Comparison of ENCODE assay signal across 1 cellular context in genomic region chr2:165773684-165774083, GRCh38.
TF ChIP-seq lines count a peak whose summit lies in the region.

No MANE protein-coding gene starts in this region.

TF ChIP-seq in HEK293, 187 proteins besides CTCF, POLR2A, EP300 and RAD21 (continued from another document):
- TF ChIP-seq GLIS1 (tag by site-specific recombination; IDR thresholded peaks at IDR 0.05) = no peak
- no peak for TF ChIP-seq ZNF488 (tag by site-specific recombination; IDR thresholded peaks at IDR 0.05)
- no peak for TF ChIP-seq ZNF26 (tag by site-specific recombination; IDR thresholded peaks at IDR 0.05)
- TF ChIP-seq ZNF292 (tag by site-specific recombination; IDR thresholded peaks at IDR 0.05; ENCODE audit: borderline replicate concordance, low read depth) = no peak
- no peak for TF ChIP-seq ZBTB6 (tag by site-specific recombination; IDR thresholded peaks at IDR 0.05)
- TF ChIP-seq ZNF664 (tag by site-specific recombination; IDR thresholded peaks at IDR 0.05) = no peak
- peak; percentile 80; the same call in 1 of the 2 replicates for TF ChIP-seq SCRT1 (tag by site-specific recombination; IDR thresholded peaks at IDR 0.05; ENCODE audit: borderline replicate concordance)
- TF ChIP-seq PRDM4 (tag by site-specific recombination; IDR thresholded peaks at IDR 0.05) = 0 out of 2 replicates have a peak, but pooled peaks have one; percentile 9
- TF ChIP-seq ZFP3 (tag by site-specific recombination; IDR thresholded peaks at IDR 0.05; ENCODE audit: low read depth) = no peak
- TF ChIP-seq ZNF561 (tag by site-specific recombination; IDR thresholded peaks at IDR 0.05; ENCODE audit: borderline replicate concordance) = no peak
- TF ChIP-seq MZF1 (tag by site-specific recombination; IDR thresholded peaks at IDR 0.05; ENCODE audit: borderline replicate concordance) = no peak
- peak; percentile 85 for TF ChIP-seq SCRT2 (tag by site-specific recombination; IDR thresholded peaks at IDR 0.05)
- no peak for TF ChIP-seq IKZF3 (tag by site-specific recombination; IDR thresholded peaks at IDR 0.05)
- no peak for TF ChIP-seq ZNF529 (tag by site-specific recombination; IDR thresholded peaks at IDR 0.05; ENCODE audit: insufficient replicate concordance)
- TF ChIP-seq MYNN (tag by site-specific recombination; IDR thresholded peaks at IDR 0.05; ENCODE audit: borderline replicate concordance) = no peak
- no peak for TF ChIP-seq ZNF202 (tag by site-specific recombination; IDR thresholded peaks at IDR 0.05; ENCODE audit: borderline replicate concordance)
- TF ChIP-seq ZNF221 (tag by site-specific recombination; IDR thresholded peaks at IDR 0.05; ENCODE audit: borderline replicate concordance) = no peak
- TF ChIP-seq ZNF132 (tag by site-specific recombination; IDR thresholded peaks at IDR 0.05; ENCODE audit: borderline replicate concordance) = no peak
- no peak for TF ChIP-seq ZFP69B (tag by site-specific recombination; IDR thresholded peaks at IDR 0.05)
- TF ChIP-seq ZNF629 (tag by site-specific recombination; IDR thresholded peaks at IDR 0.05) = peak; percentile 21; the same call in 1 of the 2 replicates
- no peak for TF ChIP-seq ZNF548 (tag by site-specific recombination; IDR thresholded peaks at IDR 0.05)
- no peak for TF ChIP-seq ZNF501 (tag by site-specific recombination; IDR thresholded peaks at IDR 0.05)
